ENCODE assay signal across 1 cellular context in the genomic region with DNA sequence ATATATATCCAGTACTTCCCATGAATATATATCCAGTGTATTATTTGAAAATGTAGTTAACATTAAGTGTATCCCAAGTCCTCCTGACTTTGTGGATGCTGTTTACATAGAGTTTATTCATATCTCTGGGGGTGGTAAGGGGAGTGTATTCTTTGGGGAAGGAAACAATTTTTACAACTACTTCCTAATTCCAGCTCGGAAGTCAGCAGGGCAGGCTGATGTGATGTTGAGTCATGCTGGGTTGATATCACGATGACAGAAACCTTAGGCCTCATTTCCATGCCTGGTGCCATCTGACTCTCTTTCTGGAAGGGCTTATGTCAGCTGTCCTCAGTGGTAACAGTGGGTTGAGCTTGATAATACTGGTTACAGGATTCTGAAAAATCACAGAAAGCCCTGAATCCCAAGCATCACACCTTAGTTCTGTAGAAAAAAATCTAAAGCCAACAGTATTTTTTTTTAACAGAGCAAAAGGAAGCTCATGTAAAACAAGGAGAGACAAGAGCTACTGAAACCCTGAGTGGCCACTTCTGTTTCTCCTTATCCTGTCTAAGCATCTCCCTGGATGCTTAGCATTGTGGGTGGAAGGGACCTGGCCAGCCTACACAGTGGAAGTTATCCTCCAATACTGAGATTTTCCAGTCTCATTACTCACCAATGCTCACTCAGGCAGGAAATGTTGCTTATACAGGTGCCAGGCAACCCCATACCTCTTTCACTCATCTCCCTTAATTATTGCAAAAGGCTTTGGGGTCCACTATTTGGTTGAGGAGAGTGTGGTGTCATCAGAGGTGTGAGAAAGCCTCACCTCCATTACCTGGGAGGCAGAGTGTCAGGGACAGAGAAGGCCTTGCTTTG.
TF ChIP-seq lines count a peak whose summit lies in the region.

No MANE protein-coding gene starts in this region.

TF ChIP-seq in K562, 482 proteins besides CTCF, POLR2A, EP300 and RAD21 (continued from another document and continues in another):
- no peak for TF ChIP-seq PURB (CRISPR knock-in tag; IDR thresholded peaks at IDR 0.05; ENCODE audit: low read depth)
- no peak for TF ChIP-seq ZNF830 (CRISPR knock-in tag; IDR thresholded peaks at IDR 0.05)
- TF ChIP-seq NFXL1 (CRISPR knock-in tag; IDR thresholded peaks at IDR 0.05): no peak
- no peak for TF ChIP-seq ILF3 (IDR thresholded peaks at IDR 0.05; ENCODE audit: borderline replicate concordance)
- TF ChIP-seq NR4A1 (CRISPR knock-in tag; IDR thresholded peaks at IDR 0.05): no peak
- 0 out of 2 replicates have a peak, but pooled peaks have one; percentile 40 for TF ChIP-seq NR4A1 (tag; IDR thresholded peaks at IDR 0.05)
- TF ChIP-seq, protein P1, sequence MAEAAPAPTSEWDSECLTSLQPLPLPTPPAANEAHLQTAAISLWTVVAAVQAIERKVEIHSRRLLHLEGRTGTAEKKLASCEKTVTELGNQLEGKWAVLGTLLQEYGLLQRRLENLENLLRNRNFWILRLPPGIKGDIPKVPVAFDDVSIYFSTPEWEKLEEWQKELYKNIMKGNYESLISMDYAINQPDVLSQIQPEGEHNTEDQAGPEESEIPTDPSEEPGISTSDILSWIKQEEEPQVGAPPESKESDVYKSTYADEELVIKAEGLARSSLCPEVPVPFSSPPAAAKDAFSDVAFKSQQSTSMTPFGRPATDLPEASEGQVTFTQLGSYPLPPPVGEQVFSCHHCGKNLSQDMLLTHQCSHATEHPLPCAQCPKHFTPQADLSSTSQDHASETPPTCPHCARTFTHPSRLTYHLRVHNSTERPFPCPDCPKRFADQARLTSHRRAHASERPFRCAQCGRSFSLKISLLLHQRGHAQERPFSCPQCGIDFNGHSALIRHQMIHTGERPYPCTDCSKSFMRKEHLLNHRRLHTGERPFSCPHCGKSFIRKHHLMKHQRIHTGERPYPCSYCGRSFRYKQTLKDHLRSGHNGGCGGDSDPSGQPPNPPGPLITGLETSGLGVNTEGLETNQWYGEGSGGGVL (CRISPR knock-in tag; IDR thresholded peaks at IDR 0.05): no peak
- TF ChIP-seq MCM2 (IDR thresholded peaks at IDR 0.05; ENCODE audit: low read depth): no peak
- TF ChIP-seq HDAC3 (IDR thresholded peaks at IDR 0.05; ENCODE audit: borderline replicate concordance, partially characterized antibody): peak; percentile 55
- TF ChIP-seq, protein P2, sequence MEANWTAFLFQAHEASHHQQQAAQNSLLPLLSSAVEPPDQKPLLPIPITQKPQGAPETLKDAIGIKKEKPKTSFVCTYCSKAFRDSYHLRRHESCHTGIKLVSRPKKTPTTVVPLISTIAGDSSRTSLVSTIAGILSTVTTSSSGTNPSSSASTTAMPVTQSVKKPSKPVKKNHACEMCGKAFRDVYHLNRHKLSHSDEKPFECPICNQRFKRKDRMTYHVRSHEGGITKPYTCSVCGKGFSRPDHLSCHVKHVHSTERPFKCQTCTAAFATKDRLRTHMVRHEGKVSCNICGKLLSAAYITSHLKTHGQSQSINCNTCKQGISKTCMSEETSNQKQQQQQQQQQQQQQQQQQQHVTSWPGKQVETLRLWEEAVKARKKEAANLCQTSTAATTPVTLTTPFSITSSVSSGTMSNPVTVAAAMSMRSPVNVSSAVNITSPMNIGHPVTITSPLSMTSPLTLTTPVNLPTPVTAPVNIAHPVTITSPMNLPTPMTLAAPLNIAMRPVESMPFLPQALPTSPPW (CRISPR knock-in tag; IDR thresholded peaks at IDR 0.05): 0 out of 2 replicates have a peak, but pooled peaks have one; percentile 8
- no peak for TF ChIP-seq BMI1 (IDR thresholded peaks at IDR 0.05; ENCODE audit: low read length)
- no peak for TF ChIP-seq ZNF197 (CRISPR knock-in tag; IDR thresholded peaks at IDR 0.05; ENCODE audit: low read depth)
- peak; percentile 43 for TF ChIP-seq FOS (IDR thresholded peaks at IDR 0.05; ENCODE audit: extremely low read depth, insufficient read length)
- TF ChIP-seq ZKSCAN1 (IDR thresholded peaks at IDR 0.05; ENCODE audit: low read depth, low read length): no peak
- TF ChIP-seq NFIC (IDR thresholded peaks at IDR 0.05): no peak
- TF ChIP-seq SOX6 (IDR thresholded peaks at IDR 0.05): 0 out of 2 replicates have a peak, but pooled peaks have one; percentile 40
- TF ChIP-seq, protein P3, sequence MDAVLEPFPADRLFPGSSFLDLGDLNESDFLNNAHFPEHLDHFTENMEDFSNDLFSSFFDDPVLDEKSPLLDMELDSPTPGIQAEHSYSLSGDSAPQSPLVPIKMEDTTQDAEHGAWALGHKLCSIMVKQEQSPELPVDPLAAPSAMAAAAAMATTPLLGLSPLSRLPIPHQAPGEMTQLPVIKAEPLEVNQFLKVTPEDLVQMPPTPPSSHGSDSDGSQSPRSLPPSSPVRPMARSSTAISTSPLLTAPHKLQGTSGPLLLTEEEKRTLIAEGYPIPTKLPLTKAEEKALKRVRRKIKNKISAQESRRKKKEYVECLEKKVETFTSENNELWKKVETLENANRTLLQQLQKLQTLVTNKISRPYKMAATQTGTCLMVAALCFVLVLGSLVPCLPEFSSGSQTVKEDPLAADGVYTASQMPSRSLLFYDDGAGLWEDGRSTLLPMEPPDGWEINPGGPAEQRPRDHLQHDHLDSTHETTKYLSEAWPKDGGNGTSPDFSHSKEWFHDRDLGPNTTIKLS (IDR thresholded peaks at IDR 0.05; ENCODE audit: borderline replicate concordance, low read depth): no peak
- TF ChIP-seq BRCA1 (IDR thresholded peaks at IDR 0.05): no peak
- TF ChIP-seq BRCA1 (CRISPR knock-in tag; IDR thresholded peaks at IDR 0.05): no peak
- TF ChIP-seq POLR3A (IDR thresholded peaks at IDR 0.05; ENCODE audit: borderline replicate concordance, extremely low read depth, insufficient read depth, insufficient read length): no peak
- TF ChIP-seq ZBTB17 (CRISPR knock-in tag; IDR thresholded peaks at IDR 0.05): peak; percentile 61; the same call in 1 of the 2 replicates
- peak; percentile 94 for TF ChIP-seq ZNF589 (CRISPR knock-in tag; IDR thresholded peaks at IDR 0.05; ENCODE audit: low read depth)
- no peak for TF ChIP-seq ZNF280B (CRISPR knock-in tag; IDR thresholded peaks at IDR 0.05)
- no peak for TF ChIP-seq ETV5 (CRISPR knock-in tag; IDR thresholded peaks at IDR 0.05; ENCODE audit: low read depth)
- no peak; the same call in 1 of the 2 replicates for TF ChIP-seq TCF3 (CRISPR knock-in tag; IDR thresholded peaks at IDR 0.05)
- TF ChIP-seq ARID4B (CRISPR knock-in tag; IDR thresholded peaks at IDR 0.05): no peak
- no peak for TF ChIP-seq RFX7 (CRISPR knock-in tag; IDR thresholded peaks at IDR 0.05)
- 0 out of 4 replicates have a peak, but pooled peaks of 1 of the 2 experiments have one; percentile 11 for TF ChIP-seq KDM1A (IDR thresholded peaks at IDR 0.05)
- TF ChIP-seq ATF7 (IDR thresholded peaks at IDR 0.05): peak; percentile 69
- no peak for TF ChIP-seq ZNF785 (CRISPR knock-in tag; IDR thresholded peaks at IDR 0.05)
- peak; percentile 87 for TF ChIP-seq NFE2 (IDR thresholded peaks at IDR 0.05; ENCODE audit: low read depth)
- TF ChIP-seq SETDB1 (IDR thresholded peaks at IDR 0.05; ENCODE audit: low read length): no peak
- TF ChIP-seq, protein P4, sequence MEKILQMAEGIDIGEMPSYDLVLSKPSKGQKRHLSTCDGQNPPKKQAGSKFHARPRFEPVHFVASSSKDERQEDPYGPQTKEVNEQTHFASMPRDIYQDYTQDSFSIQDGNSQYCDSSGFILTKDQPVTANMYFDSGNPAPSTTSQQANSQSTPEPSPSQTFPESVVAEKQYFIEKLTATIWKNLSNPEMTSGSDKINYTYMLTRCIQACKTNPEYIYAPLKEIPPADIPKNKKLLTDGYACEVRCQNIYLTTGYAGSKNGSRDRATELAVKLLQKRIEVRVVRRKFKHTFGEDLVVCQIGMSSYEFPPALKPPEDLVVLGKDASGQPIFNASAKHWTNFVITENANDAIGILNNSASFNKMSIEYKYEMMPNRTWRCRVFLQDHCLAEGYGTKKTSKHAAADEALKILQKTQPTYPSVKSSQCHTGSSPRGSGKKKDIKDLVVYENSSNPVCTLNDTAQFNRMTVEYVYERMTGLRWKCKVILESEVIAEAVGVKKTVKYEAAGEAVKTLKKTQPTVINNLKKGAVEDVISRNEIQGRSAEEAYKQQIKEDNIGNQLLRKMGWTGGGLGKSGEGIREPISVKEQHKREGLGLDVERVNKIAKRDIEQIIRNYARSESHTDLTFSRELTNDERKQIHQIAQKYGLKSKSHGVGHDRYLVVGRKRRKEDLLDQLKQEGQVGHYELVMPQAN (IDR thresholded peaks at IDR 0.05; ENCODE audit: borderline replicate concordance): no peak
- TF ChIP-seq KHSRP (IDR thresholded peaks at IDR 0.05): no peak
- TF ChIP-seq C11orf30 (IDR thresholded peaks at IDR 0.05; ENCODE audit: low read depth): peak; percentile 72
- no peak for TF ChIP-seq ZSCAN29 (IDR thresholded peaks at IDR 0.05)
- TF ChIP-seq ZNF3 (CRISPR knock-in tag; IDR thresholded peaks at IDR 0.05): no peak
- TF ChIP-seq PYGO2 (tag; IDR thresholded peaks at IDR 0.05): no peak
- 0 out of 2 replicates have a peak, but pooled peaks have one; percentile 6 for TF ChIP-seq ZBTB12 (CRISPR knock-in tag; IDR thresholded peaks at IDR 0.05)
- TF ChIP-seq ZNF583 (CRISPR knock-in tag; IDR thresholded peaks at IDR 0.05): peak; percentile 32; the same call in 1 of the 2 replicates
- no peak for TF ChIP-seq POLR3G (IDR thresholded peaks at IDR 0.05; ENCODE audit: extremely low read depth, insufficient read length, insufficient replicate concordance)
- 0 out of 2 replicates have a peak, but pooled peaks have one; percentile 23 for TF ChIP-seq MECOM (CRISPR knock-in tag; IDR thresholded peaks at IDR 0.05)
- peak; percentile 65 for TF ChIP-seq MEIS2 (IDR thresholded peaks at IDR 0.05; ENCODE audit: partially characterized antibody)
- TF ChIP-seq L3MBTL2 (IDR thresholded peaks at IDR 0.05): peak; percentile 86
- 0 out of 2 replicates have a peak, but pooled peaks have one; percentile 25 for TF ChIP-seq MEF2D (tag; conservative IDR thresholded peaks at IDR 0.05; ENCODE audit: low read depth)
- no peak for TF ChIP-seq CEBPB (tag; IDR thresholded peaks at IDR 0.05)
- no peak for TF ChIP-seq CC2D1A (IDR thresholded peaks at IDR 0.05)
- no peak for TF ChIP-seq ZNF586 (CRISPR knock-in tag; conservative IDR thresholded peaks at IDR 0.05)
